8 cellular contexts compared by ENCODE assay signal in genomic region chr5:926416-927171, GRCh38. TPM values are rescaled to one million over a fixed set of nuclear protein-coding genes. Genes with fewer than 3 reads are reported as not detected.
DNase-seq lines count a peak whose midpoint lies in the region; ATAC-seq and TF ChIP-seq lines count a peak whose summit lies in the region.

No MANE protein-coding gene starts in this region.

- no peak for TF ChIP-seq POLR2A in thyroid gland (IDR thresholded peaks at IDR 0.05)

- H3K4me1 ChIP-seq in thyroid gland, result peaks cover 10 to 11% of the 10 kb centered on the region in 2 donors

- H3K27me3 ChIP-seq in thyroid gland, result peaks cover 3% of the 10 kb centered on the region

- no peaks in the 10 kb centered on the region for H3K36me3 ChIP-seq in thyroid gland

- intact Hi-C loops in thyroid gland (cut with DNase I), result no loop called here

- no peaks in the 10 kb centered on the region for H3K9me3 ChIP-seq in thyroid gland

- TF ChIP-seq CTCF in thyroid gland (IDR thresholded peaks at IDR 0.05), result peak in 1 of 6 experiments; percentile 34

- DNase-seq in AG08395 (ENCODE audit: low spot score), result peak; percentile 64
- DNase-seq in NCI-H1092 treated with DMSO at 0.1 percent for 48 hours (lab: John Stamatoyannopoulos, UW), result peak; percentile 66
- peak; percentile 67 for DNase-seq in ecto neural progenitor cell (ENCODE audit: low spot score)
- peak; percentile 26 to 55 for DNase-seq in lung microvascular endothelial cell (ENCODE audit: low read depth in 2 of 2)
- DNase-seq in thyroid gland, result peak; percentile 38 to 43
- no peak for DNase-seq in AML-193 (lab: John Stamatoyannopoulos, UW)
- DNase-seq in D341Med (ENCODE audit: low spot score), result no peak

- H3K27ac ChIP-seq in thyroid gland, result no peak overlapping the region

- no peak for ATAC-seq in GM21737 (IDR thresholded peaks at IDR 0.05; ENCODE audit: unreplicated experiment)

- peak overlapping the region in 1 of 3 donors; percentile 10 for H3K4me3 ChIP-seq in thyroid gland (replicated peaks in 1 of 3)

- WGBS in thyroid gland, 2 donors, result 7 to 9% methylated on average over 29 to 32 of the region's 65 CpGs

RNA-seq across cellular contexts. Expression of gene TRIP13, which starts 33.9 kb away (rescaled TPM):
- total RNA-seq in lung microvascular endothelial cell, result 3.0 and 13.3 TPM in 2 replicates
- total RNA-seq in thyroid gland, result 1 to 10 TPM in 3 of 4 donors, not detected in 1; 1.1 to 1.7 (median 1.3) TPM

RNA-seq across cellular contexts. Expression of gene BRD9, which starts 34.0 kb away (rescaled TPM):
- total RNA-seq in lung microvascular endothelial cell (25.9 and 31.2 TPM in 2 replicates), thyroid gland (10 to 100 TPM; 19.6 to 29.9 (median 25.2) TPM)

Comparison
In these comparisons a context has a peak if more than half of its experiments do, and no peak if none do; other contexts are left out.
1. DNase-seq: peak in AG08395 (single experiment), NCI-H1092 treated with DMSO at 0.1 percent for 48 hours (single experiment), ecto neural progenitor cell (single experiment), lung microvascular endothelial cell (2 of 2) and thyroid gland (2 of 2); none in AML-193 (0 of 2) and D341Med (single experiment).